In genomic region chr14:82403972-82404371, GRCh38 we compare ENCODE assay signal across 20 cellular contexts.
A peak's percentile ranks its signal among the peaks of the same experiment; 100 is the strongest.
DNase-seq lines count a peak whose midpoint lies in the region; ATAC-seq, FAIRE-seq and TF ChIP-seq lines count a peak whose summit lies in the region.
"Had no signal": no experiment of that assay in that cellular context is flagged by ENCODE, and none has a peak within 500 bp of the region (broad histone marks: within the 10 kb centered on the region; RNA-seq: fewer than 3 reads in every experiment).

No MANE protein-coding gene starts in this region.

- no peaks in the 10 kb centered on the region for H3K27me3 ChIP-seq in ovary
- H3K27me3 ChIP-seq: MG63, Peyer's patch had no signal

- DNase-seq in COLO668 (lab: John Stamatoyannopoulos, UW; ENCODE audit: unreplicated experiment): peak; percentile 42
- DNase-seq in NCI-H1092 (lab: John Stamatoyannopoulos, UW): peak; percentile 10
- DNase-seq in NCI-H2107 (lab: John Stamatoyannopoulos, UW): peak; percentile 54
- DNase-seq in NCI-H748 treated with DMSO at 0.1 percent for 48 hours (lab: John Stamatoyannopoulos, UW): peak; percentile 83
- no peak for DNase-seq in NCI-H146 (lab: John Stamatoyannopoulos, UW)
- DNase-seq in GM12892 (ENCODE audit: insufficient read length): no peak
- DNase-seq in ovary: no peak
- DNase-seq: C1 segment of cervical spinal cord, COR-L47, DND-41, GF-D8, MG63, NCI-H1694, NCI-H2227 treated with DMSO at 0.1 percent for 48 hours, NCI-H82, Peyer's patch, T-helper 17 cell had no signal

- no peaks in the 10 kb centered on the region for H3K36me3 ChIP-seq in ovary
- H3K36me3 ChIP-seq: MG63, Peyer's patch had no signal

- H3K27ac ChIP-seq in ovary: no peak overlapping the region
- H3K27ac ChIP-seq: Peyer's patch had no signal

- no peak for FAIRE-seq in GM12892 (lab: Jason Lieb, UNC)

- no peak for TF ChIP-seq EP300 in ovary (IDR thresholded peaks at IDR 0.05)

- no peaks in the 10 kb centered on the region for H3K9me3 ChIP-seq in ovary
- H3K9me3 ChIP-seq: MG63, Peyer's patch had no signal

- ATAC-seq in GM18870 (IDR thresholded peaks at IDR 0.05; ENCODE audit: unreplicated experiment): no peak
- ATAC-seq: HCT116, SK-N-SH treated with all-trans-retinoic acid at 6 μM for 48 hours, T-helper 17 cell had no signal

- intact Hi-C loops in ovary (cut with DNase I): no loop called here

- H3K4me1 ChIP-seq in ovary (ENCODE audit: insufficient read depth): no peaks in the 10 kb centered on the region
- H3K4me1 ChIP-seq: Peyer's patch had no signal

- no peak for TF ChIP-seq POLR2A in GM12892 (IDR thresholded peaks at IDR 0.05; ENCODE audit: low read depth, low read length)
- TF ChIP-seq POLR2A in ovary (IDR thresholded peaks at IDR 0.05): no peak

- no peak overlapping the region for H3K4me3 ChIP-seq in ovary
- H3K4me3 ChIP-seq: MG63, Peyer's patch had no signal

- TF ChIP-seq CTCF in ovary (IDR thresholded peaks at IDR 0.05): no peak

Comparison
In these comparisons a context has a peak if more than half of its experiments do, and no peak if none do; other contexts are left out.
1. DNase-seq: peak in COLO668 (single experiment), NCI-H1092 (single experiment), NCI-H2107 (single experiment) and NCI-H748 treated with DMSO at 0.1 percent for 48 hours (single experiment); none in NCI-H146 (single experiment), GM12892 (single experiment) and ovary (0 of 5).